ENCODE assay signal across 8 cellular contexts in genomic region chr12:48818831-48819590, GRCh38. TPM values are rescaled to one million over a fixed set of nuclear protein-coding genes. Genes with fewer than 3 reads are reported as not detected.
DNase-seq lines count a peak whose midpoint lies in the region; ATAC-seq and TF ChIP-seq lines count a peak whose summit lies in the region.

No MANE protein-coding gene starts in this region.

- H3K4me3 ChIP-seq in right atrium auricular region = peak overlapping the region; percentile 51 to 77
- H3K4me3 ChIP-seq in fibroblast of pulmonary artery (replicated peaks; ENCODE audit: low read depth, low read length) = peak overlapping the region; percentile 69
- H3K4me3 ChIP-seq in skeletal muscle cell (ENCODE audit: low read depth, low read length) = peak overlapping the region; percentile 65

- no peaks in the 10 kb centered on the region for H3K9me3 ChIP-seq in right atrium auricular region

- DNase-seq in right atrium auricular region (ENCODE audit: low spot score) = no peak
- DNase-seq in Right ventricle myocardium superior = no peak
- DNase-seq in activated CD4-positive, alpha-beta T cell treated with anti-CD3 and anti-CD28 coated beads, Interleukin-2, amount 50 U/mL, for 1 hour = peak; percentile 48
- no peak for DNase-seq in fibroblast of pulmonary artery (ENCODE audit: low read depth)
- DNase-seq in skeletal muscle cell (ENCODE audit: low read depth) = no peak
- DNase-seq in ecto neural progenitor cell (ENCODE audit: low spot score) = no peak

- ATAC-seq in Right ventricle myocardium superior (ENCODE audit: poor library complexity) = no peak
- no peak for ATAC-seq in GM19397 (IDR thresholded peaks at IDR 0.05; ENCODE audit: unreplicated experiment)
- ATAC-seq in HG03135 (IDR thresholded peaks at IDR 0.05; ENCODE audit: unreplicated experiment) = no peak

- no peaks in the 10 kb centered on the region for H3K27me3 ChIP-seq in right atrium auricular region

- peaks cover 0 to 31% of the 10 kb centered on the region in 2 donors for H3K4me1 ChIP-seq in right atrium auricular region

- H3K36me3 ChIP-seq in right atrium auricular region = no peaks in the 10 kb centered on the region

- intact Hi-C loops in Right ventricle myocardium superior (cut with DNase I) = no loop called here

- peak overlapping the region; percentile 17 to 56 for H3K27ac ChIP-seq in right atrium auricular region

- TF ChIP-seq CTCF in right atrium auricular region (IDR thresholded peaks at IDR 0.05) = peak in 1 of 2 donors; percentile 26
- TF ChIP-seq CTCF in fibroblast of pulmonary artery (IDR thresholded peaks at IDR 0.05; ENCODE audit: low read length, missing control alignments) = no peak

RNA-seq across cellular contexts. Expression of gene CACNB3, which starts 0.7 kb away (rescaled TPM):
- total RNA-seq in right atrium auricular region = 1 to 10 TPM; 6.1 to 7.0 TPM
- total RNA-seq in Right ventricle myocardium superior = 5.9 TPM

RNA-seq across cellular contexts. Expression of gene ADCY6, which starts 30.1 kb away (rescaled TPM):
- total RNA-seq in right atrium auricular region = 10 to 100 TPM; 76.4 to 81.6 TPM
- total RNA-seq in Right ventricle myocardium superior = 52.1 TPM

RNA-seq across cellular contexts. Expression of gene DDX23, which starts 33.0 kb away (rescaled TPM):
- total RNA-seq in right atrium auricular region (10 to 100 TPM; 28.3 to 34.2 TPM), Right ventricle myocardium superior (32.4 TPM)

RNA-seq across cellular contexts. Expression of gene RND1, which starts 46.7 kb away (rescaled TPM):
- under 1 TPM in 1 of 2 donors, not detected in 1; 0.70 TPM for total RNA-seq in right atrium auricular region
- 0.11 TPM for total RNA-seq in Right ventricle myocardium superior
